In genomic region chr13:33205224-33205623, GRCh38 we compare ENCODE assay signal across 13 cellular contexts.
DNase-seq lines count a peak whose midpoint lies in the region; ATAC-seq and TF ChIP-seq lines count a peak whose summit lies in the region.
"Had no signal": no experiment of that assay in that cellular context is flagged by ENCODE, and none has a peak within 500 bp of the region (broad histone marks: within the 10 kb centered on the region; RNA-seq: fewer than 3 reads in every experiment).

No MANE protein-coding gene starts in this region.

- H3K27ac ChIP-seq in BLaER1 treated with 17β-estradiol and CSF1 and Interleukin-3, amounts not matched to agents 10 nM and 100 nM: peak overlapping the region in 1 of 11 experiments; percentile 14; a peak in 3 of 22 replicates
- H3K27ac ChIP-seq in gastroesophageal sphincter: peak overlapping the region; percentile 83 to 90 (median 86)

- H3K27ac Mint-ChIP-seq in WTC11: no peak overlapping the region
- H3K27ac Mint-ChIP-seq: activated CD4-positive, alpha-beta memory T cell treated with anti-CD3 and anti-CD28 coated beads, Interleukin-2, amount 10 ng/mL, durations not matched to agents 7 days and 5 days had no signal

- H3K27me3 ChIP-seq in BLaER1 treated with 17β-estradiol and CSF1 and Interleukin-3, amounts not matched to agents 10 nM and 100 nM: no peaks in the 10 kb centered on the region
- H3K27me3 ChIP-seq in adipocyte (replicated peaks; ENCODE audit: control insufficient read depth, insufficient read depth, low read length) (no peaks in the 10 kb centered on the region), gastroesophageal sphincter (no peaks in the 10 kb centered on the region), skeletal muscle satellite cell (ENCODE audit: control insufficient read depth, insufficient read depth, low read length) (no peaks in the 10 kb centered on the region)

- no peaks in the 10 kb centered on the region for H3K9me3 Mint-ChIP-seq in WTC11
- H3K9me3 Mint-ChIP-seq: activated CD4-positive, alpha-beta memory T cell treated with anti-CD3 and anti-CD28 coated beads, Interleukin-2, amount 10 ng/mL, durations not matched to agents 7 days and 5 days; activated naive CD8-positive, alpha-beta T cell treated with anti-CD3 and anti-CD28 coated beads, Interleukin-2, amount 10 ng/mL, durations not matched to agents 7 days and 5 days had no signal

- H3K4me2 ChIP-seq in BLaER1 treated with 17β-estradiol and CSF1 and Interleukin-3, amounts not matched to agents 10 nM and 100 nM: peak overlapping the region; percentile 38 to 83 (median 69); a peak in 21 of 22 replicates
- peak overlapping the region; percentile 74 for H3K4me2 ChIP-seq in skeletal muscle satellite cell (ENCODE audit: low read length)

- DNase-seq in adipocyte (ENCODE audit: low read depth): no peak
- no peak for DNase-seq in NAMALWA (ENCODE audit: low spot score)
- no peak for DNase-seq in NCI-H1930 (lab: John Stamatoyannopoulos, UW)
- DNase-seq in WTC11 (ENCODE audit: low spot score): no peak
- DNase-seq: activated CD4-positive, alpha-beta memory T cell treated with anti-CD3 and anti-CD28 coated beads, Interleukin-2, amount 10 ng/mL, durations not matched to agents 7 days and 5 days; activated naive CD8-positive, alpha-beta T cell treated with anti-CD3 and anti-CD28 coated beads, Interleukin-2, amount 10 ng/mL, durations not matched to agents 7 days and 5 days; CD4-positive, CD25-positive, alpha-beta regulatory T cell; NCI-H187; trophoblast cell had no signal

- peaks cover 0 to 1% (median 0%) of the 10 kb centered on the region in 11 experiments; a peak in 1 of 22 replicates for H4K20me1 ChIP-seq in BLaER1 treated with 17β-estradiol and CSF1 and Interleukin-3, amounts not matched to agents 10 nM and 100 nM

- H3K27me3 Mint-ChIP-seq in WTC11 (ENCODE audit: low read depth): no peaks in the 10 kb centered on the region

- no peaks in the 10 kb centered on the region; a peak in 1 of 22 replicates for H3K36me3 ChIP-seq in BLaER1 treated with 17β-estradiol and CSF1 and Interleukin-3, amounts not matched to agents 10 nM and 100 nM
- H3K36me3 ChIP-seq in adipocyte (ENCODE audit: control insufficient read depth, insufficient read depth, low read length, severe bottlenecking): no peaks in the 10 kb centered on the region
- H3K36me3 ChIP-seq in gastroesophageal sphincter: no peaks in the 10 kb centered on the region
- H3K36me3 ChIP-seq in skeletal muscle satellite cell (ENCODE audit: insufficient read depth, low read length): peaks cover 77% of the 10 kb centered on the region

- POLR2A ChIA-PET in WTC11 (lab: Charles Lee): no interaction called here

- TF ChIP-seq EP300 in gastroesophageal sphincter (IDR thresholded peaks at IDR 0.05): no peak

- ATAC-seq in gastroesophageal sphincter: no peak
- no peak for ATAC-seq in GM21447 (IDR thresholded peaks at IDR 0.05; ENCODE audit: unreplicated experiment)
- ATAC-seq in WTC11: no peak

- peak overlapping the region in 4 of 10 experiments; percentile 35 to 45 (median 40); a peak in 5 of 20 replicates for H3K4me3 ChIP-seq in BLaER1 treated with 17β-estradiol and CSF1 and Interleukin-3, amounts not matched to agents 10 nM and 100 nM
- peak overlapping the region; percentile 75 for H3K4me3 ChIP-seq in adipocyte (ENCODE audit: low read length)
- H3K4me3 ChIP-seq in gastroesophageal sphincter: peak overlapping the region; percentile 50 to 81
- peak overlapping the region; percentile 32 for H3K4me3 ChIP-seq in skeletal muscle satellite cell (ENCODE audit: low read length)

- H3K9ac ChIP-seq in BLaER1 treated with 17β-estradiol and CSF1 and Interleukin-3, amounts not matched to agents 10 nM and 100 nM: peak overlapping the region in 3 of 11 experiments; percentile 20 to 51 (median 32); a peak in 3 of 22 replicates
- H3K9ac ChIP-seq in adipocyte (ENCODE audit: low read length): no peak overlapping the region
- H3K9ac ChIP-seq in skeletal muscle satellite cell (ENCODE audit: low read depth, low read length): peak overlapping the region; percentile 73

- peaks cover 18% of the 10 kb centered on the region for H3K4me1 Mint-ChIP-seq in WTC11

- peaks cover 0 to 4% (median 0%) of the 10 kb centered on the region in 11 experiments; a peak in 3 of 22 replicates for H3K9me3 ChIP-seq in BLaER1 treated with 17β-estradiol and CSF1 and Interleukin-3, amounts not matched to agents 10 nM and 100 nM (replicated peaks in 1 of 11)
- no peaks in the 10 kb centered on the region for H3K9me3 ChIP-seq in adipocyte (ENCODE audit: control insufficient read depth, low read length)
- H3K9me3 ChIP-seq in gastroesophageal sphincter: no peaks in the 10 kb centered on the region
- H3K9me3 ChIP-seq in skeletal muscle satellite cell (replicated peaks; ENCODE audit: low read length): no peaks in the 10 kb centered on the region

- peaks cover 39 to 65% (median 53%) of the 10 kb centered on the region in 10 experiments for H3K4me1 ChIP-seq in BLaER1 treated with 17β-estradiol and CSF1 and Interleukin-3, amounts not matched to agents 10 nM and 100 nM
- H3K4me1 ChIP-seq in adipocyte (ENCODE audit: control insufficient read depth, insufficient read depth, low read length) (peaks cover 35% of the 10 kb centered on the region), gastroesophageal sphincter (peaks cover 12 to 95% (median 29%) of the 10 kb centered on the region in 3 donors), skeletal muscle satellite cell (ENCODE audit: control insufficient read depth, insufficient read depth, low read length) (peaks cover 66% of the 10 kb centered on the region)

- no peak overlapping the region for H3K4me3 Mint-ChIP-seq in WTC11

- no peaks in the 10 kb centered on the region for H3K36me3 Mint-ChIP-seq in WTC11
- H3K36me3 Mint-ChIP-seq: activated naive CD8-positive, alpha-beta T cell treated with anti-CD3 and anti-CD28 coated beads, Interleukin-2, amount 10 ng/mL, durations not matched to agents 7 days and 5 days; CD4-positive, CD25-positive, alpha-beta regulatory T cell had no signal

- TF ChIP-seq CTCF in gastroesophageal sphincter (IDR thresholded peaks at IDR 0.05) (no peak), WTC11 (IDR thresholded peaks at IDR 0.05) (no peak)

- no peak for TF ChIP-seq POLR2A in gastroesophageal sphincter (IDR thresholded peaks at IDR 0.05)

- CTCF ChIA-PET in WTC11 (lab: Charles Lee): no interaction called here

- WGBS in gastroesophageal sphincter (ENCODE audit: low coverage in 1 of 2), 2 donors: 7 to 13% methylated on average over 4 of the region's 4 CpGs

TF ChIP-seq in WTC11, 78 proteins besides CTCF, POLR2A, EP300 and RAD21 (continues in another document):
- TF ChIP-seq ERG (CRISPR knock-in tag; IDR thresholded peaks at IDR 0.05): no peak
- no peak for TF ChIP-seq SP1 (CRISPR knock-in tag; conservative IDR thresholded peaks at IDR 0.05)
- TF ChIP-seq MLX (CRISPR knock-in tag; IDR thresholded peaks at IDR 0.05): no peak
- no peak for TF ChIP-seq PREB (CRISPR knock-in tag; IDR thresholded peaks at IDR 0.05; ENCODE audit: borderline replicate concordance)
- no peak for TF ChIP-seq NR3C1 (CRISPR knock-in tag; conservative IDR thresholded peaks at IDR 0.05; ENCODE audit: low read depth)
- no peak for TF ChIP-seq ETV6 (CRISPR knock-in tag; IDR thresholded peaks at IDR 0.05)
- TF ChIP-seq CREM (CRISPR knock-in tag; IDR thresholded peaks at IDR 0.05): no peak
- no peak for TF ChIP-seq ZNF232 (CRISPR knock-in tag; IDR thresholded peaks at IDR 0.05)
- TF ChIP-seq NFE2L1 (CRISPR knock-in tag; IDR thresholded peaks at IDR 0.05): no peak
- no peak for TF ChIP-seq FOXP4 (CRISPR knock-in tag; IDR thresholded peaks at IDR 0.05)
